Comparison of ENCODE assay signal across 14 cellular contexts in the genomic region with DNA sequence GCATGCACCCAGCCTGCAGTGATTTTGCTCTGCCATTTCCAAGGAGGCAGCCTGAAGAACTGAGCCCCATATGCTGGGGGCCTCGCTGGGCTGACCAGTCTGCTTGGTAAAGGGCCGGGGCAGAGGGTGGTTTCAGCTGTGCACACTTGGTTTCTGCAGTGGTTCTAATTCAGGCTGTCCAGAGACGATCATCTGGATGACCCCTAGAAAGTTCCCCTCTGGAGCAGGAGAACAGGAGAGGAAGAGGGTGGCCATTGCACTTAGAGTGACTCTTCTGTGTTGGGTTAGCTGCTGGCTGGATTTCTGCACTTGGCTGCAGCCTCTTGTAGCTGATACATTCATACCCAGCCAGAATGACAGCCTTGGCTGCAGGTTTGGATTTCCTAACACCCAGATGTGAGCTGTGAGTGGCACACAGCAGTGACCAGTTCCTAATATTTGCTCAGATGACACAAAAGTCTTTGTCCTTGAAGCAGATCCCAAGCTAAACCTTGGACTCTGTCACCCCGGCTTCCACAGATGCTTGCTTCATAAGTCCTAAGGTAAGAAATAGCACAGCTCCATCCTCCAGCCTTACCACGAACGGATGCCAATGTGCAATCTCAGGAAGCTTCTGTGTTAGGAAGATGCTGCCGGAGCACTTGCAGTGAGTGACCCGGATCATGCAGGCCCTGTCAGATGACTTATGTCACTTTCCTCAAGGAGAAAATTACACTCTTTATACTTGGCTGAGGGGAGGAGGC.
A peak's percentile ranks its signal among the peaks of the same experiment; 100 is the strongest.
DNase-seq lines count a peak whose midpoint lies in the region; ATAC-seq and TF ChIP-seq lines count a peak whose summit lies in the region.
"Had no signal": no experiment of that assay in that cellular context is flagged by ENCODE, and none has a peak within 500 bp of the region (broad histone marks: within the 10 kb centered on the region; RNA-seq: fewer than 3 reads in every experiment).

No MANE protein-coding gene starts in this region.

- H3K4me1 ChIP-seq in BLaER1 (peaks cover 47% of the 10 kb centered on the region), heart right ventricle (peaks cover 0 to 41% (median 14%) of the 10 kb centered on the region in 9 donors), psoas muscle (peaks cover 58% of the 10 kb centered on the region)
- H3K4me1 ChIP-seq: left lung had no signal

- H3K4me3 ChIP-seq in BLaER1: no peak overlapping the region
- no peak overlapping the region for H3K4me3 ChIP-seq in heart right ventricle
- no peak overlapping the region for H3K4me3 ChIP-seq in psoas muscle
- H3K4me3 ChIP-seq: left lung, tibial artery had no signal

- H3K27me3 ChIP-seq in BLaER1: no peaks in the 10 kb centered on the region
- no peaks in the 10 kb centered on the region for H3K27me3 ChIP-seq in heart right ventricle
- H3K27me3 ChIP-seq in psoas muscle (ENCODE audit: insufficient read depth in 3 of 3, low read length in 2 of 3): no peaks in the 10 kb centered on the region
- H3K27me3 ChIP-seq: left lung, tibial artery had no signal

- WGBS in heart right ventricle, 2 donors: 75 to 85% methylated on average over 8 of the region's 8 CpGs
- 24 to 43% (median 33%) methylated on average over 8 of the region's 8 CpGs for WGBS in psoas muscle, 3 donors

- ATAC-seq in heart right ventricle (peak in 5 of 8 donors; percentile 20 to 84 (median 25)), psoas muscle (peak; percentile 79 to 87 (median 84))
- ATAC-seq: activated naive CD8-positive, alpha-beta T cell treated with anti-CD3 and anti-CD28 coated beads, Interleukin-2, amount 50 U/mL, for 24 hours; left lung had no signal

- no peak for TF ChIP-seq CTCF in heart right ventricle (IDR thresholded peaks at IDR 0.05)
- TF ChIP-seq CTCF in psoas muscle (IDR thresholded peaks at IDR 0.05): no peak

- H3K36me3 ChIP-seq in BLaER1 (no peaks in the 10 kb centered on the region), heart right ventricle (no peaks in the 10 kb centered on the region), psoas muscle (ENCODE audit: insufficient read depth in 1 of 2, low read depth in 1 of 2) (no peaks in the 10 kb centered on the region)
- H3K36me3 ChIP-seq: left lung, tibial artery had no signal

- DNase-seq in NCI-H69 (lab: John Stamatoyannopoulos, UW) (peak; percentile 61), heart right ventricle (peak; percentile 13 to 37), psoas muscle (peak; percentile 82 to 96), T-helper 2 cell (no peak), activated T-cell treated with anti-CD3 and anti-CD28 coated beads for 4 hours (no peak), DMS79 treated with DMSO at 0.1 percent for 48 hours (lab: John Stamatoyannopoulos, UW) (no peak), NCI-H187 (lab: John Stamatoyannopoulos, UW) (no peak)
- DNase-seq: activated CD4-positive, alpha-beta T cell treated with anti-CD3 and anti-CD28 coated beads for 48 hours; activated naive CD8-positive, alpha-beta T cell treated with anti-CD3 and anti-CD28 coated beads, Interleukin-2, amount 50 U/mL, for 24 hours; AML-193; left lung; SW 1271 had no signal

- peak overlapping the region; percentile 82 for H3K4me2 ChIP-seq in BLaER1

- H3K9me3 ChIP-seq in BLaER1: peaks cover 8% of the 10 kb centered on the region
- peaks cover 0 to 8% (median 2%) of the 10 kb centered on the region in 11 donors for H3K9me3 ChIP-seq in heart right ventricle
- H3K9me3 ChIP-seq in psoas muscle: no peaks in the 10 kb centered on the region

- H4K20me1 ChIP-seq in BLaER1: no peaks in the 10 kb centered on the region

- H3K27ac ChIP-seq in BLaER1: peak overlapping the region; percentile 42; the same call in 1 of the 2 replicates
- no peak overlapping the region for H3K27ac ChIP-seq in heart right ventricle
- peak overlapping the region; percentile 80 for H3K27ac ChIP-seq in psoas muscle
- H3K27ac ChIP-seq: left lung, tibial artery had no signal

- intact Hi-C loops in heart right ventricle (cut with DNase I) (loop anchor here in 1 of 10 donors (10.0 kb wide), 1 partner anchor 122 kb away; a partner anchor contains a TSS), psoas muscle (cut with DNase I) (no loop called here)

- 0 out of 2 replicates have a peak overlapping the region, but pooled peaks have one; percentile 7 for H3K9ac ChIP-seq in BLaER1

Comparison
In these comparisons a context has a peak if more than half of its experiments do, and no peak if none do; other contexts are left out.
1. H3K27ac ChIP-seq: peak in BLaER1 (single experiment) and psoas muscle (single experiment); none in heart right ventricle (0 of 10).
2. DNase-seq: peak in NCI-H69 (single experiment), heart right ventricle (2 of 2) and psoas muscle (2 of 2); none in T-helper 2 cell (0 of 5), activated T-cell treated with anti-CD3 and anti-CD28 coated beads for 4 hours (single experiment), DMS79 treated with DMSO at 0.1 percent for 48 hours (single experiment) and NCI-H187 (0 of 2).